1 cellular context compared by ENCODE assay signal in genomic region chr2:3814846-3815245, GRCh38.
TF ChIP-seq lines count a peak whose summit lies in the region.

No MANE protein-coding gene starts in this region.

TF ChIP-seq in GM23338, 12 proteins besides CTCF, POLR2A, EP300 and RAD21 (continued from another document):
- TF ChIP-seq ETS1 (IDR thresholded peaks at IDR 0.05) (no peak), STAT1 (IDR thresholded peaks at IDR 0.05; ENCODE audit: unreplicated experiment) (no peak), ZNF462 (CRISPR knock-in tag; IDR thresholded peaks at IDR 0.05) (no peak), ZNF331 (CRISPR knock-in tag; IDR thresholded peaks at IDR 0.05; ENCODE audit: low read depth) (no peak)
